ENCODE assay signal across 13 cellular contexts in the genomic region with DNA sequence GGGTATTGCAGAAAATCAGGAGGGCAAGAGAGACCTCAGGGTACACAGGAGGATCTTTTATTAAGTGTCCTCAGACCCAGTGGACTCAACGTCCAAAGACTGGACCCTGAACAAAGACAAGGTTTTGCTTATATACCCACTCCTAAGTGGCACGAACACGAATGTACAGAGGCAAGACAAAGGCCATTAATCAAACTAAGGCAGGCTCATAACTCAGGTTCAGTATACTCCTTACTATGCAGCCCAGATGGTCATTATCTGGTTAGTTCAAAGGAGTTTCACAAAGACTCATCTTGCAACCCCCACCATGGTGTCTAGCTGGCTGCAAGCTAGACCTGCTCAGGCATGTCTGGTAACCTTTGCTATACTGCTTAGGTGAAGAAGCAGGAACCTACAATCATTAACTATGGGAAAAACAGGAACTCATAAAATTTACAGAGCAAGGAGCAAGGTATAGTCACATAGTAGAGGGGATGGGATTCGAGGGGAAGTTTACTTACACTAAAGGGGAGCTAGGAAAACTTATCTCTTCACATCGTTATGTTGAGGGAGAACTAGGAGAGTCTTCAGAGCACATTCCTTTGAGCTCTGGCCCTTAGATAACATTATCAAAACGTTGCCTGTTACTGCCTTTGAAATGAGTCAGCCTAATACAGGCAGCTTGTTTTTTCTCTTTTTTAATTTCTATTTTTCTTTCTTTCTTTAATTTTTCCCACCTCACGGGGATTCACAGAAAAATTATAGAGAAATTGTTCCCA. TPM values are rescaled to one million over a fixed set of nuclear protein-coding genes. Genes with fewer than 3 reads are reported as not detected.
DNase-seq lines count a peak whose midpoint lies in the region; ATAC-seq and TF ChIP-seq lines count a peak whose summit lies in the region.
"Had no signal": no experiment of that assay in that cellular context is flagged by ENCODE, and none has a peak within 500 bp of the region (broad histone marks: within the 10 kb centered on the region; RNA-seq: fewer than 3 reads in every experiment).

No MANE protein-coding gene starts in this region.

- no peak overlapping the region for H3K4me3 ChIP-seq in fibroblast of lung (replicated peaks in 1 of 4; ENCODE audit: control extremely low read depth in 1 of 4, insufficient read depth in 1 of 4, low read depth in 3 of 4, low read length in 4 of 4)

- no peaks in the 10 kb centered on the region for H3K36me3 ChIP-seq in fibroblast of lung (ENCODE audit: control insufficient read depth, insufficient read depth, low read length)

- H3K27ac ChIP-seq in fibroblast of lung (ENCODE audit: insufficient read depth, low read length) = no peak overlapping the region

- DNase-seq in fibroblast of lung (ENCODE audit: low read depth in 2 of 2) = peak; percentile 23 to 75
- no peak for DNase-seq in KG1 (lab: John Stamatoyannopoulos, UW)
- no peak for DNase-seq in activated naive CD4-positive, alpha-beta T cell (lab: John Stamatoyannopoulos, UW)
- DNase-seq in anterior cingulate cortex (lab: John Stamatoyannopoulos, UW) = no peak
- no peak for DNase-seq in C1 segment of cervical spinal cord (lab: John Stamatoyannopoulos, UW)
- DNase-seq: activated CD8-positive, alpha-beta memory T cell treated with anti-CD3 and anti-CD28 coated beads, Interleukin-2, amount 10 ng/mL, durations not matched to agents 7 days and 5 days; effector CD8-positive, alpha-beta T cell; naive B cell had no signal

- no peaks in the 10 kb centered on the region for H3K79me2 ChIP-seq in fibroblast of lung (ENCODE audit: control insufficient read depth, insufficient read depth, low read length)

- H3K27me3 ChIP-seq in fibroblast of lung (ENCODE audit: control insufficient read depth, insufficient read depth, low read length) = peaks cover 2% of the 10 kb centered on the region

- no peaks in the 10 kb centered on the region for H3K9me3 ChIP-seq in fibroblast of lung (ENCODE audit: control insufficient read depth, insufficient read depth, low read depth, low read length)

- ATAC-seq in GM18508 (IDR thresholded peaks at IDR 0.05; ENCODE audit: insufficient read depth, unreplicated experiment) (peak; percentile 88), GM21529 (IDR thresholded peaks at IDR 0.05; ENCODE audit: unreplicated experiment) (peak; percentile 97), HG03342 (IDR thresholded peaks at IDR 0.05; ENCODE audit: unreplicated experiment) (peak; percentile 97)
- ATAC-seq: activated CD8-positive, alpha-beta memory T cell treated with anti-CD3 and anti-CD28 coated beads, Interleukin-2, amount 10 ng/mL, durations not matched to agents 7 days and 5 days; CD8-positive, alpha-beta T cell; Panc1 had no signal

- H3K4me2 ChIP-seq in fibroblast of lung (ENCODE audit: extremely low read depth, insufficient read depth, low read length) = no peak overlapping the region

- no peak for TF ChIP-seq CTCF in fibroblast of lung (conservative IDR thresholded peaks at IDR 0.05 in 1 of 2, IDR thresholded peaks at IDR 0.05 in 1 of 2; ENCODE audit: low read depth in 1 of 2, low read length in 2 of 2)

- no peaks in the 10 kb centered on the region for H3K4me1 ChIP-seq in fibroblast of lung (ENCODE audit: control insufficient read depth, extremely low read depth, insufficient read depth, low read length)

- no peak overlapping the region for H2AFZ ChIP-seq in fibroblast of lung (ENCODE audit: low read length)

- no peak overlapping the region for H3K9ac ChIP-seq in fibroblast of lung (ENCODE audit: insufficient read depth, low read length)

- no peaks in the 10 kb centered on the region for H4K20me1 ChIP-seq in fibroblast of lung (ENCODE audit: control insufficient read depth, extremely low read depth, insufficient read depth, low read length)

RNA-seq across cellular contexts. Expression of a gene that starts 33.9 kb away (rescaled TPM):
- 1.3 and 1.5 TPM in 2 replicates for total RNA-seq in fibroblast of lung
- 0.93 and 1.4 TPM in 2 replicates for polyA plus RNA-seq in fibroblast of lung
- polyA plus RNA-seq in fibroblast of lung (2012) = 1.5 and 2.5 TPM in 2 replicates
- polyA minus RNA-seq in fibroblast of lung (ENCODE audit: low replicate concordance) = 2.5 and 2.8 TPM in 2 replicates
- total RNA-seq: activated CD8-positive, alpha-beta memory T cell treated with anti-CD3 and anti-CD28 coated beads, Interleukin-2, amount 10 ng/mL, durations not matched to agents 7 days and 5 days; CD8-positive, alpha-beta T cell had no signal

Comparison
In these comparisons a context has a peak if more than half of its experiments do, and no peak if none do; other contexts are left out.
1. DNase-seq: peak in fibroblast of lung (2 of 2); none in KG1 (single experiment), activated naive CD4-positive, alpha-beta T cell (0 of 4), anterior cingulate cortex (0 of 58) and C1 segment of cervical spinal cord (0 of 14).
2. Peak in every context shown above with its lines, with median percentiles within 50 percentile points of each other: ATAC-seq.